In genomic region chr4:152390216-152390615, GRCh38 we compare ENCODE assay signal across 29 cellular contexts.
"Had no signal": no experiment of that assay in that cellular context is flagged by ENCODE, and none has a peak within 500 bp of the region (broad histone marks: within the 10 kb centered on the region; RNA-seq: fewer than 3 reads in every experiment).

No MANE protein-coding gene starts in this region.

- H3K27ac ChIP-seq: adrenal gland, body of pancreas, esophagus muscularis mucosa, foreskin keratinocyte, gastrocnemius medialis, heart left ventricle had no signal

- H3K9me3 ChIP-seq: adrenal gland, body of pancreas, esophagus muscularis mucosa, gastrocnemius medialis, heart left ventricle had no signal

- H3K27me3 ChIP-seq: adrenal gland, body of pancreas, esophagus muscularis mucosa, foreskin keratinocyte, gastrocnemius medialis, heart left ventricle had no signal

- H3K4me1 ChIP-seq: adrenal gland, body of pancreas, esophagus muscularis mucosa had no signal

- DNase-seq: activated CD4-positive, alpha-beta memory T cell treated with anti-CD3 and anti-CD28 coated beads for 36 hours; activated CD4-positive, alpha-beta T cell treated with anti-CD3 and anti-CD28 coated beads for 36 hours; activated CD4-positive, alpha-beta T cell treated with anti-CD3 and anti-CD28 coated beads, Interleukin-2, amount 10 ng/mL, durations not matched to agents 24 days and 14 days; activated CD4-positive, CD25-positive, alpha-beta regulatory T cell; activated CD4-positive, CD25-positive, alpha-beta regulatory T cell treated with anti-CD3 and anti-CD28 coated beads, Interleukin-2, amount 50 U/mL, for 72 hours; activated CD8-positive, alpha-beta memory T cell treated with anti-CD3 and anti-CD28 coated beads, Interleukin-2, amount 10 ng/mL, durations not matched to agents 7 days and 5 days; activated CD8-positive, alpha-beta memory T cell treated with anti-CD3 and anti-CD28 coated beads, Interleukin-2, amount 50 U/mL, for 4 hours; activated CD8-positive, alpha-beta T cell treated with anti-CD3 and anti-CD28 coated beads, Interleukin-2, amount 10 ng/mL, durations not matched to agents 7 days and 5 days; activated effector memory CD4-positive, alpha-beta T cell treated with anti-CD3 and anti-CD28 coated beads, Interleukin-2, amount 50 U/mL, for 16 hours; activated naive CD4-positive, alpha-beta T cell treated with anti-CD3 and anti-CD28 coated beads for 36 hours; activated naive CD8-positive, alpha-beta T cell treated with anti-CD3 and anti-CD28 coated beads for 36 hours; activated naive CD8-positive, alpha-beta T cell treated with anti-CD3 and anti-CD28 coated beads, Interleukin-2, amount 50 U/mL, for 24 hours; activated T-cell treated with anti-CD3 and anti-CD28 coated beads, Interleukin-2, amount 50 U/mL, for 1 hour; adrenal gland; amygdala; aorta; body of pancreas; caudate nucleus; cortex of kidney; dermis blood vessel endothelial cell; effector CD4-positive, alpha-beta T cell; effector memory CD8-positive, alpha-beta T cell; erythroblast; foreskin keratinocyte; gastrocnemius medialis; glutamatergic neuron; heart left ventricle; T-helper 2 cell had no signal

- H3K36me3 ChIP-seq: adrenal gland, esophagus muscularis mucosa, gastrocnemius medialis, heart left ventricle had no signal

- H3K4me3 ChIP-seq: adrenal gland, body of pancreas, esophagus muscularis mucosa, gastrocnemius medialis, heart left ventricle had no signal
